In genomic region chr7:64686493-64687184, GRCh38 we compare ENCODE assay signal across 11 cellular contexts. TPM values are rescaled to one million over a fixed set of nuclear protein-coding genes. Genes with fewer than 3 reads are reported as not detected.
DNase-seq lines count a peak whose midpoint lies in the region; ATAC-seq lines count a peak whose summit lies in the region.
"Had no signal": no experiment of that assay in that cellular context is flagged by ENCODE, and none has a peak within 500 bp of the region (broad histone marks: within the 10 kb centered on the region; RNA-seq: fewer than 3 reads in every experiment).

No MANE protein-coding gene starts in this region.

- peaks cover 26% of the 10 kb centered on the region for H3K4me1 Mint-ChIP-seq in activated CD4-positive, alpha-beta T cell treated with anti-CD3 and anti-CD28 coated beads, Interleukin-2, amount 10 ng/mL, durations not matched to agents 7 days and 5 days
- peaks cover 22% of the 10 kb centered on the region for H3K4me1 Mint-ChIP-seq in activated naive CD8-positive, alpha-beta T cell treated with anti-CD3 and anti-CD28 coated beads, Interleukin-2, amount 10 ng/mL, durations not matched to agents 7 days and 5 days
- H3K4me1 Mint-ChIP-seq in stimulated activated naive B cell treated with anti-CD40 and anti-IgM and Interleukin-4, amounts not matched to agents 10 μg/mL and 1 μg/mL and 100 μg/mL, for 72 hours, result peaks cover 22 to 41% of the 10 kb centered on the region in 2 donors
- H3K4me1 Mint-ChIP-seq: brain had no signal

- DNase-seq in activated CD4-positive, alpha-beta T cell treated with anti-CD3 and anti-CD28 coated beads for 48 hours, result peak; percentile 54
- no peak for DNase-seq in activated CD4-positive, alpha-beta T cell treated with anti-CD3 and anti-CD28 coated beads, Interleukin-2, amount 10 ng/mL, durations not matched to agents 7 days and 5 days
- DNase-seq in NAMALWA (ENCODE audit: low spot score), result peak; percentile 97
- no peak for DNase-seq in activated naive CD8-positive, alpha-beta T cell treated with anti-CD3 and anti-CD28 coated beads, Interleukin-2, amount 10 ng/mL, durations not matched to agents 7 days and 5 days
- DNase-seq in stimulated activated naive B cell treated with anti-CD40 and anti-IgM and Interleukin-4, amounts not matched to agents 10 μg/mL and 1 μg/mL and 100 μg/mL, for 72 hours, result peak; percentile 59
- DNase-seq in NCI-H2227 treated with DMSO at 0.1 percent for 48 hours (lab: John Stamatoyannopoulos, UW), result no peak
- DNase-seq in SK-N-DZ (ENCODE audit: low spot score), result no peak
- DNase-seq: NCI-H1105 treated with DMSO at 0.1 percent for 48 hours, T1000 had no signal

- H3K27me3 Mint-ChIP-seq in activated CD4-positive, alpha-beta T cell treated with anti-CD3 and anti-CD28 coated beads, Interleukin-2, amount 10 ng/mL, durations not matched to agents 7 days and 5 days, result no peaks in the 10 kb centered on the region
- H3K27me3 Mint-ChIP-seq in activated naive CD8-positive, alpha-beta T cell treated with anti-CD3 and anti-CD28 coated beads, Interleukin-2, amount 10 ng/mL, durations not matched to agents 7 days and 5 days, result no peaks in the 10 kb centered on the region
- no peaks in the 10 kb centered on the region for H3K27me3 Mint-ChIP-seq in stimulated activated naive B cell treated with anti-CD40 and anti-IgM and Interleukin-4, amounts not matched to agents 10 μg/mL and 1 μg/mL and 100 μg/mL, for 72 hours
- H3K27me3 Mint-ChIP-seq: brain had no signal

- CTCF ChIA-PET in activated CD4-positive, alpha-beta T cell treated with anti-CD3 and anti-CD28 coated beads, Interleukin-2, amount 10 ng/mL, durations not matched to agents 7 days and 5 days (lab: Charles Lee), result interaction anchor here (0.6 to 1.0 kb wide), 4 partner anchors 13 to 172 kb away, joined by 3 to 4 read pairs (median 3); no protein-coding TSS in a partner anchor

- H3K36me3 Mint-ChIP-seq in activated CD4-positive, alpha-beta T cell treated with anti-CD3 and anti-CD28 coated beads, Interleukin-2, amount 10 ng/mL, durations not matched to agents 7 days and 5 days (ENCODE audit: low read depth), result peaks cover 28% of the 10 kb centered on the region
- peaks cover 13% of the 10 kb centered on the region for H3K36me3 Mint-ChIP-seq in activated naive CD8-positive, alpha-beta T cell treated with anti-CD3 and anti-CD28 coated beads, Interleukin-2, amount 10 ng/mL, durations not matched to agents 7 days and 5 days
- peaks cover 25 to 35% of the 10 kb centered on the region in 2 donors for H3K36me3 Mint-ChIP-seq in stimulated activated naive B cell treated with anti-CD40 and anti-IgM and Interleukin-4, amounts not matched to agents 10 μg/mL and 1 μg/mL and 100 μg/mL, for 72 hours

- H3K27ac Mint-ChIP-seq in activated CD4-positive, alpha-beta T cell treated with anti-CD3 and anti-CD28 coated beads, Interleukin-2, amount 10 ng/mL, durations not matched to agents 7 days and 5 days, result no peak overlapping the region
- peak overlapping the region; percentile 73 for H3K27ac Mint-ChIP-seq in activated naive CD8-positive, alpha-beta T cell treated with anti-CD3 and anti-CD28 coated beads, Interleukin-2, amount 10 ng/mL, durations not matched to agents 7 days and 5 days
- peak overlapping the region; percentile 94 for H3K27ac Mint-ChIP-seq in stimulated activated naive B cell treated with anti-CD40 and anti-IgM and Interleukin-4, amounts not matched to agents 10 μg/mL and 1 μg/mL and 100 μg/mL, for 72 hours
- H3K27ac Mint-ChIP-seq: brain had no signal

- POLR2A ChIA-PET in activated CD4-positive, alpha-beta T cell treated with anti-CD3 and anti-CD28 coated beads, Interleukin-2, amount 10 ng/mL, durations not matched to agents 7 days and 5 days (lab: Charles Lee), result no interaction called here
- POLR2A ChIA-PET in activated naive CD8-positive, alpha-beta T cell treated with anti-CD3 and anti-CD28 coated beads, Interleukin-2, amount 10 ng/mL, durations not matched to agents 7 days and 5 days (lab: Charles Lee), result interaction anchor here (3.6 kb wide), 1 partner anchor 21 kb away, joined by 11 read pairs; the partner anchor contains the start of gene ZNF107

- ATAC-seq in activated naive CD8-positive, alpha-beta T cell treated with anti-CD3 and anti-CD28 coated beads, Interleukin-2, amount 10 ng/mL, durations not matched to agents 7 days and 5 days (ENCODE audit: low read depth), result no peak
- peak; percentile 89 for ATAC-seq in stimulated activated naive B cell treated with anti-CD40 and anti-IgM and Interleukin-4, amounts not matched to agents 10 μg/mL and 1 μg/mL and 100 μg/mL, for 72 hours (replicated peaks)
- no peak for ATAC-seq in GM19455 (IDR thresholded peaks at IDR 0.05; ENCODE audit: unreplicated experiment)

- peaks cover 16% of the 10 kb centered on the region for H3K9me3 Mint-ChIP-seq in activated CD4-positive, alpha-beta T cell treated with anti-CD3 and anti-CD28 coated beads, Interleukin-2, amount 10 ng/mL, durations not matched to agents 7 days and 5 days
- peaks cover 36% of the 10 kb centered on the region for H3K9me3 Mint-ChIP-seq in activated naive CD8-positive, alpha-beta T cell treated with anti-CD3 and anti-CD28 coated beads, Interleukin-2, amount 10 ng/mL, durations not matched to agents 7 days and 5 days
- peaks cover 21 to 23% of the 10 kb centered on the region in 2 donors for H3K9me3 Mint-ChIP-seq in stimulated activated naive B cell treated with anti-CD40 and anti-IgM and Interleukin-4, amounts not matched to agents 10 μg/mL and 1 μg/mL and 100 μg/mL, for 72 hours

- H3K4me3 Mint-ChIP-seq in activated CD4-positive, alpha-beta T cell treated with anti-CD3 and anti-CD28 coated beads, Interleukin-2, amount 10 ng/mL, durations not matched to agents 7 days and 5 days, result no peak overlapping the region
- H3K4me3 Mint-ChIP-seq in activated naive CD8-positive, alpha-beta T cell treated with anti-CD3 and anti-CD28 coated beads, Interleukin-2, amount 10 ng/mL, durations not matched to agents 7 days and 5 days, result peak overlapping the region; percentile 41
- peak overlapping the region; percentile 42 to 76 for H3K4me3 Mint-ChIP-seq in stimulated activated naive B cell treated with anti-CD40 and anti-IgM and Interleukin-4, amounts not matched to agents 10 μg/mL and 1 μg/mL and 100 μg/mL, for 72 hours
- H3K4me3 Mint-ChIP-seq: brain had no signal

RNA-seq across cellular contexts. Expression of gene ZNF107, which starts 20.7 kb away (rescaled TPM):
- total RNA-seq in activated CD4-positive, alpha-beta T cell treated with anti-CD3 and anti-CD28 coated beads, Interleukin-2, amount 10 ng/mL, durations not matched to agents 7 days and 5 days, result 10 to 100 TPM; 21.8 to 25.6 TPM
- 10 to 100 TPM; 28.9 to 29.0 TPM for total RNA-seq in activated naive CD8-positive, alpha-beta T cell treated with anti-CD3 and anti-CD28 coated beads, Interleukin-2, amount 10 ng/mL, durations not matched to agents 7 days and 5 days
- polyA plus RNA-seq in SK-N-DZ (2014; cell fraction: cytosol; rRNA removed), result 7.1 and 7.3 TPM in 2 replicates
- 8.4 and 13.6 TPM in 2 replicates for polyA plus RNA-seq in SK-N-DZ (2014; cell fraction: nucleus; rRNA removed)

Comparison
In these comparisons a context has a peak if more than half of its experiments do, and no peak if none do; other contexts are left out.
1. DNase-seq: peak in activated CD4-positive, alpha-beta T cell treated with anti-CD3 and anti-CD28 coated beads for 48 hours (single experiment), NAMALWA (single experiment) and stimulated activated naive B cell treated with anti-CD40 and anti-IgM and Interleukin-4, amounts not matched to agents 10 μg/mL and 1 μg/mL and 100 μg/mL, for 72 hours (single experiment); none in activated CD4-positive, alpha-beta T cell treated with anti-CD3 and anti-CD28 coated beads, Interleukin-2, amount 10 ng/mL, durations not matched to agents 7 days and 5 days (single experiment), activated naive CD8-positive, alpha-beta T cell treated with anti-CD3 and anti-CD28 coated beads, Interleukin-2, amount 10 ng/mL, durations not matched to agents 7 days and 5 days (single experiment), NCI-H2227 treated with DMSO at 0.1 percent for 48 hours (single experiment) and SK-N-DZ (single experiment).
2. ATAC-seq: peak in stimulated activated naive B cell treated with anti-CD40 and anti-IgM and Interleukin-4, amounts not matched to agents 10 μg/mL and 1 μg/mL and 100 μg/mL, for 72 hours (2 of 2); none in activated naive CD8-positive, alpha-beta T cell treated with anti-CD3 and anti-CD28 coated beads, Interleukin-2, amount 10 ng/mL, durations not matched to agents 7 days and 5 days (single experiment) and GM19455 (single experiment).